1 cellular context compared by ENCODE assay signal in the genomic region with DNA sequence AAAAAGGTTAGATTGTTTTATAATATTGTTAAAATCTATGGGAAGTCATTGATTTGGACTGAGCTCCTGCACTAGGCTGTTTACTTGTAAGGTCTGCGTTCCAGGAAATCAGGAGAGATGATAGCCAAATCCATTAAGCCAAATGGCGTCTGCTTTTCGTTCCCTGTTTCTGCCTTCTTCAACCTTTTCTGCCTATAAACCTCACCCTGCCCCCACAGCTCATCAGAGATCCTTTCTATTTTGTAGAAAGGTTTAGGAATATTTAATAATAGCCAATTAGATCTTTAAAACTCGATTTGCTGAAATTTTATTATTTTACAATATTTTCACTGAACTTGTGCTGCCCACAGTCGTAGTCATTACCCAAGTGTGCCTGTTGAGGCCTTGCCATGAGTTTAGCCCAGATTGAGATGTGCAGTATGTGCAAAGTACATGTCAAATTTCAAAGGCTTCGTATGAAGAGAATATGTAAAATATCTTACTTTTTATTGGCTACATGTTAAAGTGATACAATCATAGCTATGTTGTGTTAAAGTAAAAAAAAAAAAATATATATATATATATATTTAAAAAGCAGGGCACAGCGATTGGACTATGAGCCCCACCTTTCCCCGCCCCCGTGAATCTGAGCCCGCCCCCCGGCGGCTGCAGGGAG.
TF ChIP-seq lines count a peak whose summit lies in the region.

No MANE protein-coding gene starts in this region.

TF ChIP-seq in HepG2, 621 proteins besides CTCF, POLR2A, EP300 and RAD21 (continues in another document):
- TF ChIP-seq, protein P1, sequence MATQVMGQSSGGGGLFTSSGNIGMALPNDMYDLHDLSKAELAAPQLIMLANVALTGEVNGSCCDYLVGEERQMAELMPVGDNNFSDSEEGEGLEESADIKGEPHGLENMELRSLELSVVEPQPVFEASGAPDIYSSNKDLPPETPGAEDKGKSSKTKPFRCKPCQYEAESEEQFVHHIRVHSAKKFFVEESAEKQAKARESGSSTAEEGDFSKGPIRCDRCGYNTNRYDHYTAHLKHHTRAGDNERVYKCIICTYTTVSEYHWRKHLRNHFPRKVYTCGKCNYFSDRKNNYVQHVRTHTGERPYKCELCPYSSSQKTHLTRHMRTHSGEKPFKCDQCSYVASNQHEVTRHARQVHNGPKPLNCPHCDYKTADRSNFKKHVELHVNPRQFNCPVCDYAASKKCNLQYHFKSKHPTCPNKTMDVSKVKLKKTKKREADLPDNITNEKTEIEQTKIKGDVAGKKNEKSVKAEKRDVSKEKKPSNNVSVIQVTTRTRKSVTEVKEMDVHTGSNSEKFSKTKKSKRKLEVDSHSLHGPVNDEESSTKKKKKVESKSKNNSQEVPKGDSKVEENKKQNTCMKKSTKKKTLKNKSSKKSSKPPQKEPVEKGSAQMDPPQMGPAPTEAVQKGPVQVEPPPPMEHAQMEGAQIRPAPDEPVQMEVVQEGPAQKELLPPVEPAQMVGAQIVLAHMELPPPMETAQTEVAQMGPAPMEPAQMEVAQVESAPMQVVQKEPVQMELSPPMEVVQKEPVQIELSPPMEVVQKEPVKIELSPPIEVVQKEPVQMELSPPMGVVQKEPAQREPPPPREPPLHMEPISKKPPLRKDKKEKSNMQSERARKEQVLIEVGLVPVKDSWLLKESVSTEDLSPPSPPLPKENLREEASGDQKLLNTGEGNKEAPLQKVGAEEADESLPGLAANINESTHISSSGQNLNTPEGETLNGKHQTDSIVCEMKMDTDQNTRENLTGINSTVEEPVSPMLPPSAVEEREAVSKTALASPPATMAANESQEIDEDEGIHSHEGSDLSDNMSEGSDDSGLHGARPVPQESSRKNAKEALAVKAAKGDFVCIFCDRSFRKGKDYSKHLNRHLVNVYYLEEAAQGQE (IDR thresholded peaks at IDR 0.05; ENCODE audit: borderline replicate concordance in 1 of 2, low read depth in 1 of 2, low read length in 2 of 2): peak in 1 of 2 experiments; percentile 13; a peak in 1 of 4 replicates
- no peak for TF ChIP-seq ATAD3A (CRISPR knock-in tag; IDR thresholded peaks at IDR 0.05)
- no peak for TF ChIP-seq MTF2 (CRISPR knock-in tag; IDR thresholded peaks at IDR 0.05; ENCODE audit: borderline replicate concordance)
- no peak for TF ChIP-seq ZNF331 (CRISPR knock-in tag; IDR thresholded peaks at IDR 0.05)
- TF ChIP-seq CBX5 (CRISPR knock-in tag; IDR thresholded peaks at IDR 0.05; ENCODE audit: borderline replicate concordance): no peak
- TF ChIP-seq, protein P2, sequence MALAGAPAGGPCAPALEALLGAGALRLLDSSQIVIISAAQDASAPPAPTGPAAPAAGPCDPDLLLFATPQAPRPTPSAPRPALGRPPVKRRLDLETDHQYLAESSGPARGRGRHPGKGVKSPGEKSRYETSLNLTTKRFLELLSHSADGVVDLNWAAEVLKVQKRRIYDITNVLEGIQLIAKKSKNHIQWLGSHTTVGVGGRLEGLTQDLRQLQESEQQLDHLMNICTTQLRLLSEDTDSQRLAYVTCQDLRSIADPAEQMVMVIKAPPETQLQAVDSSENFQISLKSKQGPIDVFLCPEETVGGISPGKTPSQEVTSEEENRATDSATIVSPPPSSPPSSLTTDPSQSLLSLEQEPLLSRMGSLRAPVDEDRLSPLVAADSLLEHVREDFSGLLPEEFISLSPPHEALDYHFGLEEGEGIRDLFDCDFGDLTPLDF (CRISPR knock-in tag; IDR thresholded peaks at IDR 0.05): no peak
- TF ChIP-seq, protein P3, sequence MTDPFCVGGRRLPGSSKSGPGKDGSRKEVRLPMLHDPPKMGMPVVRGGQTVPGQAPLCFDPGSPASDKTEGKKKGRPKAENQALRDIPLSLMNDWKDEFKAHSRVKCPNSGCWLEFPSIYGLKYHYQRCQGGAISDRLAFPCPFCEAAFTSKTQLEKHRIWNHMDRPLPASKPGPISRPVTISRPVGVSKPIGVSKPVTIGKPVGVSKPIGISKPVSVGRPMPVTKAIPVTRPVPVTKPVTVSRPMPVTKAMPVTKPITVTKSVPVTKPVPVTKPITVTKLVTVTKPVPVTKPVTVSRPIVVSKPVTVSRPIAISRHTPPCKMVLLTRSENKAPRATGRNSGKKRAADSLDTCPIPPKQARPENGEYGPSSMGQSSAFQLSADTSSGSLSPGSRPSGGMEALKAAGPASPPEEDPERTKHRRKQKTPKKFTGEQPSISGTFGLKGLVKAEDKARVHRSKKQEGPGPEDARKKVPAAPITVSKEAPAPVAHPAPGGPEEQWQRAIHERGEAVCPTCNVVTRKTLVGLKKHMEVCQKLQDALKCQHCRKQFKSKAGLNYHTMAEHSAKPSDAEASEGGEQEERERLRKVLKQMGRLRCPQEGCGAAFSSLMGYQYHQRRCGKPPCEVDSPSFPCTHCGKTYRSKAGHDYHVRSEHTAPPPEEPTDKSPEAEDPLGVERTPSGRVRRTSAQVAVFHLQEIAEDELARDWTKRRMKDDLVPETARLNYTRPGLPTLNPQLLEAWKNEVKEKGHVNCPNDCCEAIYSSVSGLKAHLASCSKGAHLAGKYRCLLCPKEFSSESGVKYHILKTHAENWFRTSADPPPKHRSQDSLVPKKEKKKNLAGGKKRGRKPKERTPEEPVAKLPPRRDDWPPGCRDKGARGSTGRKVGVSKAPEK (CRISPR knock-in tag; IDR thresholded peaks at IDR 0.05; ENCODE audit: borderline replicate concordance): no peak
- TF ChIP-seq, protein P4, sequence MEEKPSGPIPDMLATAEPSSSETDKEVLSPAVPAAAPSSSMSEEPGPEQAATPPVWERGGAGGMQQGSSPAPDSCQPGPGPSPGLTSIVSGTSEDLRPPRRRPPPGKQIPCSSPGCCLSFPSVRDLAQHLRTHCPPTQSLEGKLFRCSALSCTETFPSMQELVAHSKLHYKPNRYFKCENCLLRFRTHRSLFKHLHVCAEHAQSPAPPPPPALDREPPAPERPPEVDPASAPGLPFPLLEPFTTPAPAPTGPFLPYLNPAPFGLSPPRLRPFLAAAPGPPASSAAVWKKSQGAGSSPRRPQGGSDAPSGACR (CRISPR knock-in tag; IDR thresholded peaks at IDR 0.05): no peak
- TF ChIP-seq MBD4 (IDR thresholded peaks at IDR 0.05; ENCODE audit: borderline replicate concordance, low read length): no peak
- TF ChIP-seq MZF1 (CRISPR knock-in tag; IDR thresholded peaks at IDR 0.05; ENCODE audit: borderline replicate concordance): no peak
- TF ChIP-seq TAF1 (CRISPR knock-in tag; IDR thresholded peaks at IDR 0.05): no peak
- TF ChIP-seq KMT2A (CRISPR knock-in tag; IDR thresholded peaks at IDR 0.05): no peak
- TF ChIP-seq, protein P5, sequence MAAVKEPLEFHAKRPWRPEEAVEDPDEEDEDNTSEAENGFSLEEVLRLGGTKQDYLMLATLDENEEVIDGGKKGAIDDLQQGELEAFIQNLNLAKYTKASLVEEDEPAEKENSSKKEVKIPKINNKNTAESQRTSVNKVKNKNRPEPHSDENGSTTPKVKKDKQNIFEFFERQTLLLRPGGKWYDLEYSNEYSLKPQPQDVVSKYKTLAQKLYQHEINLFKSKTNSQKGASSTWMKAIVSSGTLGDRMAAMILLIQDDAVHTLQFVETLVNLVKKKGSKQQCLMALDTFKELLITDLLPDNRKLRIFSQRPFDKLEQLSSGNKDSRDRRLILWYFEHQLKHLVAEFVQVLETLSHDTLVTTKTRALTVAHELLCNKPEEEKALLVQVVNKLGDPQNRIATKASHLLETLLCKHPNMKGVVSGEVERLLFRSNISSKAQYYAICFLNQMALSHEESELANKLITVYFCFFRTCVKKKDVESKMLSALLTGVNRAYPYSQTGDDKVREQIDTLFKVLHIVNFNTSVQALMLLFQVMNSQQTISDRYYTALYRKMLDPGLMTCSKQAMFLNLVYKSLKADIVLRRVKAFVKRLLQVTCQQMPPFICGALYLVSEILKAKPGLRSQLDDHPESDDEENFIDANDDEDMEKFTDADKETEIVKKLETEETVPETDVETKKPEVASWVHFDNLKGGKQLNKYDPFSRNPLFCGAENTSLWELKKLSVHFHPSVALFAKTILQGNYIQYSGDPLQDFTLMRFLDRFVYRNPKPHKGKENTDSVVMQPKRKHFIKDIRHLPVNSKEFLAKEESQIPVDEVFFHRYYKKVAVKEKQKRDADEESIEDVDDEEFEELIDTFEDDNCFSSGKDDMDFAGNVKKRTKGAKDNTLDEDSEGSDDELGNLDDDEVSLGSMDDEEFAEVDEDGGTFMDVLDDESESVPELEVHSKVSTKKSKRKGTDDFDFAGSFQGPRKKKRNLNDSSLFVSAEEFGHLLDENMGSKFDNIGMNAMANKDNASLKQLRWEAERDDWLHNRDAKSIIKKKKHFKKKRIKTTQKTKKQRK (IDR thresholded peaks at IDR 0.05; ENCODE audit: low read length): no peak
- TF ChIP-seq JUNB (CRISPR knock-in tag; IDR thresholded peaks at IDR 0.05; ENCODE audit: borderline replicate concordance): no peak
- TF ChIP-seq BRCA1 (CRISPR knock-in tag; IDR thresholded peaks at IDR 0.05): no peak
- TF ChIP-seq, protein P6, sequence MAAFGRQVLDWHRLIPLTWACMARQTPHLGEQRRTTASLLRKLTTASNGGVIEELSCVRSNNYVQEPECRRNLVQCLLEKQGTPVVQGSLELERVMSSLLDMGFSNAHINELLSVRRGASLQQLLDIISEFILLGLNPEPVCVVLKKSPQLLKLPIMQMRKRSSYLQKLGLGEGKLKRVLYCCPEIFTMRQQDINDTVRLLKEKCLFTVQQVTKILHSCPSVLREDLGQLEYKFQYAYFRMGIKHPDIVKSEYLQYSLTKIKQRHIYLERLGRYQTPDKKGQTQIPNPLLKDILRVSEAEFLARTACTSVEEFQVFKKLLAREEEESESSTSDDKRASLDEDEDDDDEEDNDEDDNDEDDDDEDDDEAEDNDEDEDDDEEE (CRISPR knock-in tag; IDR thresholded peaks at IDR 0.05): no peak
- TF ChIP-seq, protein P7, sequence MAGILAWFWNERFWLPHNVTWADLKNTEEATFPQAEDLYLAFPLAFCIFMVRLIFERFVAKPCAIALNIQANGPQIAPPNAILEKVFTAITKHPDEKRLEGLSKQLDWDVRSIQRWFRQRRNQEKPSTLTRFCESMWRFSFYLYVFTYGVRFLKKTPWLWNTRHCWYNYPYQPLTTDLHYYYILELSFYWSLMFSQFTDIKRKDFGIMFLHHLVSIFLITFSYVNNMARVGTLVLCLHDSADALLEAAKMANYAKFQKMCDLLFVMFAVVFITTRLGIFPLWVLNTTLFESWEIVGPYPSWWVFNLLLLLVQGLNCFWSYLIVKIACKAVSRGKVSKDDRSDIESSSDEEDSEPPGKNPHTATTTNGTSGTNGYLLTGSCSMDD (CRISPR knock-in tag; IDR thresholded peaks at IDR 0.05): no peak
- TF ChIP-seq PHB2 (IDR thresholded peaks at IDR 0.05; ENCODE audit: partially characterized antibody): no peak
- TF ChIP-seq TSC22D2 (CRISPR knock-in tag; IDR thresholded peaks at IDR 0.05; ENCODE audit: borderline replicate concordance): no peak
- 0 out of 2 replicates have a peak, but pooled peaks have one; percentile 9 for TF ChIP-seq ZNF12 (CRISPR knock-in tag; IDR thresholded peaks at IDR 0.05)
- TF ChIP-seq, protein P8, sequence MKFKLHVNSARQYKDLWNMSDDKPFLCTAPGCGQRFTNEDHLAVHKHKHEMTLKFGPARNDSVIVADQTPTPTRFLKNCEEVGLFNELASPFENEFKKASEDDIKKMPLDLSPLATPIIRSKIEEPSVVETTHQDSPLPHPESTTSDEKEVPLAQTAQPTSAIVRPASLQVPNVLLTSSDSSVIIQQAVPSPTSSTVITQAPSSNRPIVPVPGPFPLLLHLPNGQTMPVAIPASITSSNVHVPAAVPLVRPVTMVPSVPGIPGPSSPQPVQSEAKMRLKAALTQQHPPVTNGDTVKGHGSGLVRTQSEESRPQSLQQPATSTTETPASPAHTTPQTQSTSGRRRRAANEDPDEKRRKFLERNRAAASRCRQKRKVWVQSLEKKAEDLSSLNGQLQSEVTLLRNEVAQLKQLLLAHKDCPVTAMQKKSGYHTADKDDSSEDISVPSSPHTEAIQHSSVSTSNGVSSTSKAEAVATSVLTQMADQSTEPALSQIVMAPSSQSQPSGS (CRISPR knock-in tag; IDR thresholded peaks at IDR 0.05): no peak; the same call in 1 of the 2 replicates
- TF ChIP-seq SNRNP70 (IDR thresholded peaks at IDR 0.05; ENCODE audit: low read depth, low read length): no peak
- no peak for TF ChIP-seq NCOA5 (CRISPR knock-in tag; IDR thresholded peaks at IDR 0.05)
- TF ChIP-seq ZNF496 (CRISPR knock-in tag; IDR thresholded peaks at IDR 0.05; ENCODE audit: insufficient replicate concordance): no peak
- TF ChIP-seq ZNF335 (CRISPR knock-in tag; IDR thresholded peaks at IDR 0.05): no peak
- TF ChIP-seq, protein P9, sequence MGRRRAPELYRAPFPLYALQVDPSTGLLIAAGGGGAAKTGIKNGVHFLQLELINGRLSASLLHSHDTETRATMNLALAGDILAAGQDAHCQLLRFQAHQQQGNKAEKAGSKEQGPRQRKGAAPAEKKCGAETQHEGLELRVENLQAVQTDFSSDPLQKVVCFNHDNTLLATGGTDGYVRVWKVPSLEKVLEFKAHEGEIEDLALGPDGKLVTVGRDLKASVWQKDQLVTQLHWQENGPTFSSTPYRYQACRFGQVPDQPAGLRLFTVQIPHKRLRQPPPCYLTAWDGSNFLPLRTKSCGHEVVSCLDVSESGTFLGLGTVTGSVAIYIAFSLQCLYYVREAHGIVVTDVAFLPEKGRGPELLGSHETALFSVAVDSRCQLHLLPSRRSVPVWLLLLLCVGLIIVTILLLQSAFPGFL (CRISPR knock-in tag; IDR thresholded peaks at IDR 0.05): no peak
- TF ChIP-seq, protein P10, sequence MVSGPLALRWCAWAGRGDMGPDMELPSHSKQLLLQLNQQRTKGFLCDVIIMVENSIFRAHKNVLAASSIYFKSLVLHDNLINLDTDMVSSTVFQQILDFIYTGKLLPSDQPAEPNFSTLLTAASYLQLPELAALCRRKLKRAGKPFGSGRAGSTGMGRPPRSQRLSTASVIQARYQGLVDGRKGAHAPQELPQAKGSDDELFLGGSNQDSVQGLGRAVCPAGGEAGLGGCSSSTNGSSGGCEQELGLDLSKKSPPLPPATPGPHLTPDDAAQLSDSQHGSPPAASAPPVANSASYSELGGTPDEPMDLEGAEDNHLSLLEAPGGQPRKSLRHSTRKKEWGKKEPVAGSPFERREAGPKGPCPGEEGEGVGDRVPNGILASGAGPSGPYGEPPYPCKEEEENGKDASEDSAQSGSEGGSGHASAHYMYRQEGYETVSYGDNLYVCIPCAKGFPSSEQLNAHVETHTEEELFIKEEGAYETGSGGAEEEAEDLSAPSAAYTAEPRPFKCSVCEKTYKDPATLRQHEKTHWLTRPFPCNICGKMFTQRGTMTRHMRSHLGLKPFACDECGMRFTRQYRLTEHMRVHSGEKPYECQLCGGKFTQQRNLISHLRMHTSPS (CRISPR knock-in tag; IDR thresholded peaks at IDR 0.05; ENCODE audit: low read depth): no peak
- TF ChIP-seq ZNF879 (CRISPR knock-in tag; IDR thresholded peaks at IDR 0.05): no peak
- TF ChIP-seq RXRB (CRISPR knock-in tag; IDR thresholded peaks at IDR 0.05; ENCODE audit: borderline replicate concordance): no peak
- no peak for TF ChIP-seq ZNF160 (CRISPR knock-in tag; IDR thresholded peaks at IDR 0.05)
- no peak for TF ChIP-seq ZNF552 (CRISPR knock-in tag; IDR thresholded peaks at IDR 0.05; ENCODE audit: borderline replicate concordance)
- TF ChIP-seq FOXJ3 (CRISPR knock-in tag; IDR thresholded peaks at IDR 0.05; ENCODE audit: borderline replicate concordance): no peak
- TF ChIP-seq ZFP36L1 (CRISPR knock-in tag; IDR thresholded peaks at IDR 0.05): no peak
- TF ChIP-seq ZNF891 (CRISPR knock-in tag; IDR thresholded peaks at IDR 0.05): no peak
- 0 out of 2 replicates have a peak, but pooled peaks have one; percentile 33 for TF ChIP-seq ZNF747 (CRISPR knock-in tag; IDR thresholded peaks at IDR 0.05; ENCODE audit: borderline replicate concordance)
- no peak for TF ChIP-seq ZNF678 (CRISPR knock-in tag; IDR thresholded peaks at IDR 0.05)
- no peak for TF ChIP-seq NR1H2 (CRISPR knock-in tag; IDR thresholded peaks at IDR 0.05; ENCODE audit: borderline replicate concordance, low read depth)
- TF ChIP-seq SAP130 (CRISPR knock-in tag; IDR thresholded peaks at IDR 0.05; ENCODE audit: low read depth): 0 out of 2 replicates have a peak, but pooled peaks have one; percentile 13
- no peak for TF ChIP-seq ZBTB21 (CRISPR knock-in tag; IDR thresholded peaks at IDR 0.05)
- no peak for TF ChIP-seq ZNF616 (CRISPR knock-in tag; IDR thresholded peaks at IDR 0.05; ENCODE audit: low read depth)
- TF ChIP-seq FOXA3 (CRISPR knock-in tag; IDR thresholded peaks at IDR 0.05): peak; percentile 23; the same call in 1 of the 2 replicates
